In genomic region chr3:23253214-23253613, GRCh38 we compare ENCODE assay signal across 2 cellular contexts.
TF ChIP-seq lines count a peak whose summit lies in the region.

No MANE protein-coding gene starts in this region.

TF ChIP-seq in GM12878, 131 proteins besides CTCF, POLR2A, EP300 and RAD21:
- no peak for TF ChIP-seq SKIL (IDR thresholded peaks at IDR 0.05; ENCODE audit: low read depth, poor library complexity, severe bottlenecking)
- 0 out of 2 replicates have a peak, but pooled peaks have one; percentile 22 for TF ChIP-seq FOXM1 (IDR thresholded peaks at IDR 0.05; ENCODE audit: low read depth, low read length)
- TF ChIP-seq WRNIP1 (IDR thresholded peaks at IDR 0.05; ENCODE audit: borderline replicate concordance, low read depth, low read length), result no peak
- no peak for TF ChIP-seq CBX3 (IDR thresholded peaks at IDR 0.05; ENCODE audit: borderline replicate concordance, low read depth)
- no peak for TF ChIP-seq SUZ12 (IDR thresholded peaks at IDR 0.05; ENCODE audit: unreplicated experiment)
- TF ChIP-seq, protein P1, sequence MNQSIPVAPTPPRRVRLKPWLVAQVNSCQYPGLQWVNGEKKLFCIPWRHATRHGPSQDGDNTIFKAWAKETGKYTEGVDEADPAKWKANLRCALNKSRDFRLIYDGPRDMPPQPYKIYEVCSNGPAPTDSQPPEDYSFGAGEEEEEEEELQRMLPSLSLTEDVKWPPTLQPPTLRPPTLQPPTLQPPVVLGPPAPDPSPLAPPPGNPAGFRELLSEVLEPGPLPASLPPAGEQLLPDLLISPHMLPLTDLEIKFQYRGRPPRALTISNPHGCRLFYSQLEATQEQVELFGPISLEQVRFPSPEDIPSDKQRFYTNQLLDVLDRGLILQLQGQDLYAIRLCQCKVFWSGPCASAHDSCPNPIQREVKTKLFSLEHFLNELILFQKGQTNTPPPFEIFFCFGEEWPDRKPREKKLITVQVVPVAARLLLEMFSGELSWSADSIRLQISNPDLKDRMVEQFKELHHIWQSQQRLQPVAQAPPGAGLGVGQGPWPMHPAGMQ (IDR thresholded peaks at IDR 0.05; ENCODE audit: borderline replicate concordance), result no peak
- TF ChIP-seq CBX5 (IDR thresholded peaks at IDR 0.05; ENCODE audit: low read depth), result no peak
- TF ChIP-seq CREB1 (IDR thresholded peaks at IDR 0.05; ENCODE audit: low read depth), result no peak
- TF ChIP-seq ZNF24 (IDR thresholded peaks at IDR 0.05), result no peak
- no peak for TF ChIP-seq ELK1 (IDR thresholded peaks at IDR 0.05; ENCODE audit: low read depth, low read length)
- TF ChIP-seq PAX8 (IDR thresholded peaks at IDR 0.05), result no peak
- TF ChIP-seq RELA (IDR thresholded peaks at IDR 0.05; ENCODE audit: borderline replicate concordance, partially characterized antibody), result no peak
- TF ChIP-seq POLR2AphosphoS2 (IDR thresholded peaks at IDR 0.05; ENCODE audit: low read depth, low read length), result no peak
- TF ChIP-seq CHD4 (IDR thresholded peaks at IDR 0.05), result no peak
- TF ChIP-seq ZBTB33 (IDR thresholded peaks at IDR 0.05), result no peak
- TF ChIP-seq, protein P2, sequence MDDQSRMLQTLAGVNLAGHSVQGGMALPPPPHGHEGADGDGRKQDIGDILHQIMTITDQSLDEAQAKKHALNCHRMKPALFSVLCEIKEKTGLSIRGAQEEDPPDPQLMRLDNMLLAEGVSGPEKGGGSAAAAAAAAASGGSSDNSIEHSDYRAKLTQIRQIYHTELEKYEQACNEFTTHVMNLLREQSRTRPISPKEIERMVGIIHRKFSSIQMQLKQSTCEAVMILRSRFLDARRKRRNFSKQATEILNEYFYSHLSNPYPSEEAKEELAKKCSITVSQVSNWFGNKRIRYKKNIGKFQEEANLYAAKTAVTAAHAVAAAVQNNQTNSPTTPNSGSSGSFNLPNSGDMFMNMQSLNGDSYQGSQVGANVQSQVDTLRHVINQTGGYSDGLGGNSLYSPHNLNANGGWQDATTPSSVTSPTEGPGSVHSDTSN (IDR thresholded peaks at IDR 0.05; ENCODE audit: insufficient replicate concordance, low read depth, low read length), result no peak
- TF ChIP-seq JUNB (IDR thresholded peaks at IDR 0.05), result peak; percentile 13; the same call in 1 of the 2 replicates
- TF ChIP-seq ZNF384 (IDR thresholded peaks at IDR 0.05; ENCODE audit: borderline replicate concordance, low read depth, low read length), result no peak
- no peak for TF ChIP-seq ZNF622 (IDR thresholded peaks at IDR 0.05)
- peak in 1 of 2 experiments; percentile 41; a peak in 1 of 4 replicates for TF ChIP-seq ETV6 (conservative IDR thresholded peaks at IDR 0.05 in 1 of 2, IDR thresholded peaks at IDR 0.05 in 1 of 2; ENCODE audit: borderline replicate concordance in 1 of 2, low read depth in 1 of 2)
- TF ChIP-seq RB1 (IDR thresholded peaks at IDR 0.05; ENCODE audit: borderline replicate concordance), result no peak
- TF ChIP-seq NFIC (IDR thresholded peaks at IDR 0.05; ENCODE audit: low read depth, low read length), result peak; percentile 32; the same call in 1 of the 2 replicates
- no peak for TF ChIP-seq CREM (IDR thresholded peaks at IDR 0.05; ENCODE audit: low read depth)
- TF ChIP-seq RUNX3 (IDR thresholded peaks at IDR 0.05; ENCODE audit: low read length), result peak; percentile 28; the same call in 1 of the 2 replicates
- no peak for TF ChIP-seq MEF2A (IDR thresholded peaks at IDR 0.05; ENCODE audit: insufficient read depth, low read depth, low read length)

TF ChIP-seq in HepG2, 621 proteins besides CTCF, POLR2A, EP300 and RAD21:
- TF ChIP-seq ZSCAN29 (CRISPR knock-in tag; conservative IDR thresholded peaks at IDR 0.05), result no peak
- no peak for TF ChIP-seq NCOR1 (IDR thresholded peaks at IDR 0.05; ENCODE audit: borderline replicate concordance, low read length)
- TF ChIP-seq ETV6 (CRISPR knock-in tag; conservative IDR thresholded peaks at IDR 0.05), result no peak
- TF ChIP-seq TMF1 (CRISPR knock-in tag; IDR thresholded peaks at IDR 0.05; ENCODE audit: low read depth), result no peak
- TF ChIP-seq ERF (CRISPR knock-in tag; IDR thresholded peaks at IDR 0.05), result no peak
- TF ChIP-seq IRF9 (CRISPR knock-in tag; IDR thresholded peaks at IDR 0.05; ENCODE audit: borderline replicate concordance), result no peak
- TF ChIP-seq, protein P3, sequence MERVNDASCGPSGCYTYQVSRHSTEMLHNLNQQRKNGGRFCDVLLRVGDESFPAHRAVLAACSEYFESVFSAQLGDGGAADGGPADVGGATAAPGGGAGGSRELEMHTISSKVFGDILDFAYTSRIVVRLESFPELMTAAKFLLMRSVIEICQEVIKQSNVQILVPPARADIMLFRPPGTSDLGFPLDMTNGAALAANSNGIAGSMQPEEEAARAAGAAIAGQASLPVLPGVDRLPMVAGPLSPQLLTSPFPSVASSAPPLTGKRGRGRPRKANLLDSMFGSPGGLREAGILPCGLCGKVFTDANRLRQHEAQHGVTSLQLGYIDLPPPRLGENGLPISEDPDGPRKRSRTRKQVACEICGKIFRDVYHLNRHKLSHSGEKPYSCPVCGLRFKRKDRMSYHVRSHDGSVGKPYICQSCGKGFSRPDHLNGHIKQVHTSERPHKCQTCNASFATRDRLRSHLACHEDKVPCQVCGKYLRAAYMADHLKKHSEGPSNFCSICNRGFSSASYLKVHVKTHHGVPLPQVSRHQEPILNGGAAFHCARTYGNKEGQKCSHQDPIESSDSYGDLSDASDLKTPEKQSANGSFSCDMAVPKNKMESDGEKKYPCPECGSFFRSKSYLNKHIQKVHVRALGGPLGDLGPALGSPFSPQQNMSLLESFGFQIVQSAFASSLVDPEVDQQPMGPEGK (CRISPR knock-in tag; IDR thresholded peaks at IDR 0.05), result no peak
- no peak for TF ChIP-seq ZC3H13 (CRISPR knock-in tag; IDR thresholded peaks at IDR 0.05)
- no peak for TF ChIP-seq TOE1 (CRISPR knock-in tag; IDR thresholded peaks at IDR 0.05)
- TF ChIP-seq SYNCRIP (IDR thresholded peaks at IDR 0.05; ENCODE audit: insufficient read depth, low read depth, low read length), result no peak
- no peak for TF ChIP-seq PPARG (CRISPR knock-in tag; conservative IDR thresholded peaks at IDR 0.05)
- TF ChIP-seq MTA3 (CRISPR knock-in tag; IDR thresholded peaks at IDR 0.05), result no peak
- no peak for TF ChIP-seq KMT2B (CRISPR knock-in tag; IDR thresholded peaks at IDR 0.05)
- no peak for TF ChIP-seq XBP1 (CRISPR knock-in tag; IDR thresholded peaks at IDR 0.05)
- no peak for TF ChIP-seq SKIL (CRISPR knock-in tag; IDR thresholded peaks at IDR 0.05; ENCODE audit: borderline replicate concordance)
